ENCODE assay signal across 8 cellular contexts in the genomic region with DNA sequence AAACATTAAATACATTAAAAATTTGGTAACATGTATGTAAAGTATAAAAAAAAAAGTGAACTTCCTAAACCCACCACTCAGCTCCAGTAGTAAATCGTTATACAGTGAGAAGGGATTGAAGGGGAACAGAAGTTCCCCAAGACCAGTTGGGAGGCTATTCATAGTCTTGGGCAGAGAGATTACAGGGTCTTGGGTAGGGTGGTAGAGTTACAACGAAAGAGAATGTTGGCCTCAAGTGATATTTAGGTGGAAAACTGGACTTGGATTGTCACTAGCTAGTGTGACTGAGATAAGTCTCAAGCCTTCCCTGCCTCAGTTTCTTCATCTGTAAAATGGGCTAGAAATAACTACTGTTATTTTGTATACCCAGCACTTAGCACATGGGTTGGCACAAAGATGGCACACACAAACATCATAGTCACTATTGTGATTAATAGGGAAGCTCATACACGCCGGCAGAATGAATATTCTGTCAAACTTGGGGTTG. TPM values are rescaled to one million over a fixed set of nuclear protein-coding genes. Genes with fewer than 3 reads are reported as not detected.
DNase-seq lines count a peak whose midpoint lies in the region; ATAC-seq, FAIRE-seq and TF ChIP-seq lines count a peak whose summit lies in the region.

No MANE protein-coding gene starts in this region.

- DNase-seq in H54 (ENCODE audit: insufficient read length, low spot score), result no peak
- DNase-seq in right atrium auricular region (ENCODE audit: low spot score), result no peak
- no peak for DNase-seq in smooth muscle cell (lab: John Stamatoyannopoulos, UW; ENCODE audit: unreplicated experiment)
- no peak for DNase-seq in NCI-H2029 treated with DMSO at 0.1 percent for 48 hours (lab: John Stamatoyannopoulos, UW)

- H3K36me3 ChIP-seq in right atrium auricular region (no peaks in the 10 kb centered on the region), smooth muscle cell (ENCODE audit: low read depth) (no peaks in the 10 kb centered on the region)

- H3K27ac ChIP-seq in VCaP (peak overlapping the region; percentile 92), right atrium auricular region (peak overlapping the region; percentile 86 to 94), smooth muscle cell (ENCODE audit: low read depth) (no peak overlapping the region)

- H3K27me3 ChIP-seq in right atrium auricular region (no peaks in the 10 kb centered on the region), smooth muscle cell (ENCODE audit: low read depth) (no peaks in the 10 kb centered on the region)

- peaks cover 34% of the 10 kb centered on the region for H4K20me1 ChIP-seq in smooth muscle cell (ENCODE audit: low read depth)

- peak; percentile 6 for FAIRE-seq in H54 (lab: Jason Lieb, UNC)

- TF ChIP-seq CTCF in VCaP (conservative IDR thresholded peaks at IDR 0.05) (no peak), right atrium auricular region (IDR thresholded peaks at IDR 0.05) (no peak), smooth muscle cell (IDR thresholded peaks at IDR 0.05; ENCODE audit: borderline replicate concordance, insufficient read depth, poor library complexity, severe bottlenecking) (no peak)

- H3K4me1 ChIP-seq in right atrium auricular region (peaks cover 0 to 25% of the 10 kb centered on the region in 2 donors), smooth muscle cell (ENCODE audit: low read depth) (peaks cover 11% of the 10 kb centered on the region)

- H3K9me3 ChIP-seq in right atrium auricular region, result no peaks in the 10 kb centered on the region
- no peaks in the 10 kb centered on the region for H3K9me3 ChIP-seq in smooth muscle cell (replicated peaks; ENCODE audit: low read depth)

- H3K4me3 ChIP-seq in right atrium auricular region (peak overlapping the region; percentile 89 to 93), smooth muscle cell (peak overlapping the region; percentile 98)

- peak overlapping the region; percentile 72 for H3K4me2 ChIP-seq in smooth muscle cell

- 43% methylated on average over 4 of the region's 4 CpGs for WGBS in smooth muscle cell (ENCODE audit: low lambda C conversion rate)

- no peak for ATAC-seq in HG03039 (IDR thresholded peaks at IDR 0.05; ENCODE audit: unreplicated experiment)
- ATAC-seq in GM18502 (IDR thresholded peaks at IDR 0.05; ENCODE audit: poor library complexity, unreplicated experiment), result no peak
- ATAC-seq in GM21447 (IDR thresholded peaks at IDR 0.05; ENCODE audit: unreplicated experiment), result no peak

- peak overlapping the region; percentile 44 for H2AFZ ChIP-seq in smooth muscle cell (ENCODE audit: low read depth)

- H3K9ac ChIP-seq in smooth muscle cell (ENCODE audit: low read depth), result no peak overlapping the region

- H3K79me2 ChIP-seq in smooth muscle cell (ENCODE audit: low read depth), result peaks cover 45% of the 10 kb centered on the region

- TF ChIP-seq POLR2A in H54 (IDR thresholded peaks at IDR 0.05; ENCODE audit: low read depth, low read length), result no peak

- H3F3A ChIP-seq in smooth muscle cell (ENCODE audit: low read depth), result no peaks in the 10 kb centered on the region

RNA-seq across cellular contexts. Expression of gene YEATS2, which starts 0.4 kb away (rescaled TPM):
- total RNA-seq in right atrium auricular region (10 to 100 TPM in 1 of 2 donors, 1 to 10 TPM in 1; 9.2 to 12.6 TPM), smooth muscle cell (30.4 and 56.0 TPM in 2 replicates)
- 19.9 and 22.3 TPM in 2 replicates for polyA plus RNA-seq in smooth muscle cell
